26 cellular contexts compared by ENCODE assay signal in genomic region chr10:63052083-63052482, GRCh38.
"Had no signal": no experiment of that assay in that cellular context is flagged by ENCODE, and none has a peak within 500 bp of the region (broad histone marks: within the 10 kb centered on the region; RNA-seq: fewer than 3 reads in every experiment).

No MANE protein-coding gene starts in this region.

- H3K9me3 ChIP-seq: stomach, suprapubic skin, testis, thoracic aorta, thyroid gland, tibial artery, transverse colon, uterus, vagina had no signal

- H3K4me3 ChIP-seq: stomach, suprapubic skin, testis, thoracic aorta, thyroid gland, tibial artery, tibial nerve, transverse colon, uterus, vagina had no signal

- FAIRE-seq: urothelium cell line had no signal

- H3K4me1 ChIP-seq: stomach, suprapubic skin, testis, thyroid gland, tibial artery, tibial nerve, transverse colon, uterus, vagina had no signal

- H3K27me3 ChIP-seq: stomach, suprapubic skin, testis, thyroid gland, tibial artery, tibial nerve, transverse colon, uterus, vagina had no signal

- H3K27ac ChIP-seq: stomach, suprapubic skin, testis, thoracic aorta, thyroid gland, tibial artery, tibial nerve, transverse colon, uterus, vagina had no signal

- H3K36me3 ChIP-seq: stomach, suprapubic skin, thoracic aorta, thyroid gland, tibial artery, tibial nerve, transverse colon, uterus, vagina had no signal

- ATAC-seq: stimulated activated effector memory CD8-positive, alpha-beta T cell treated with anti-CD3 and anti-CD28 coated beads, Interleukin-12 subunit alpha, Interleukin-12 subunit beta, amount 100 ng/mL, for 72 hours; stimulated activated memory B cell treated with anti-CD40 and anti-IgM and Interleukin-4, amounts not matched to agents 10 μg/mL and 1 μg/mL and 100 μg/mL, for 72 hours; stimulated activated naive B cell treated with anti-CD40 and anti-IgM and Interleukin-4, amounts not matched to agents 10 μg/mL and 1 μg/mL and 100 μg/mL, for 72 hours; stimulated activated naive CD8-positive, alpha-beta T cell treated with anti-CD3 and anti-CD28 coated beads, Interleukin-15, amount 100 ng/mL, for 72 hours; stimulated activated naive CD8-positive, alpha-beta T cell treated with anti-CD3 and anti-CD28 coated beads, Interleukin-15, Interleukin-2, amounts not matched to agents 100 U/mL and 50 U/mL, for 24 hours had no signal

- DNase-seq: stimulated activated CD4-positive, alpha-beta T cell treated with anti-CD3 and anti-CD28 coated beads, Interleukin-2, amount 100 ng/mL, for 24 hours; stimulated activated CD4-positive, alpha-beta T cell treated with anti-CD3 and anti-CD28 coated beads, Interleukin-2, amount 100 ng/mL, for 48 hours; stimulated activated CD4-positive, alpha-beta T cell treated with anti-CD3 and anti-CD28 coated beads, Interleukin-4, amount 100 ng/mL, for 1 hour; stimulated activated CD4-positive, alpha-beta T cell treated with anti-CD3 and anti-CD28 coated beads, Interleukin-4, amount 100 ng/mL, for 24 hours; stimulated activated CD4-positive, alpha-beta T cell treated with anti-CD3 and anti-CD28 coated beads, Interleukin-4, amount 100 ng/mL, for 4 hours; stimulated activated CD8-positive, alpha-beta memory T cell treated with anti-CD3 and anti-CD28 coated beads, Interleukin-4, amount 100 ng/mL, for 48 hours; stimulated activated naive B cell treated with anti-CD40 and anti-IgM and Interleukin-4, amounts not matched to agents 10 μg/mL and 1 μg/mL and 100 μg/mL, for 72 hours; stimulated activated naive CD4-positive, alpha-beta T cell; stimulated activated naive CD4-positive, alpha-beta T cell treated with Interleukin-2 at 50 U/mL for 16 hours; stimulated activated naive CD8-positive, alpha-beta T cell treated with anti-CD3 and anti-CD28 coated beads, Interleukin-15, amount 100 ng/mL, for 72 hours; stimulated activated naive CD8-positive, alpha-beta T cell treated with anti-CD3 and anti-CD28 coated beads, Interleukin-15, Interleukin-2, amounts not matched to agents 100 U/mL and 50 U/mL, for 24 hours; stomach; substantia nigra; testis; thyroid gland; tibial artery; transverse colon; trophoblast cell; uterus had no signal
